Comparison of ENCODE assay signal across 8 cellular contexts in genomic region chr2:239327536-239328305, GRCh38.
DNase-seq lines count a peak whose midpoint lies in the region; ATAC-seq, FAIRE-seq and TF ChIP-seq lines count a peak whose summit lies in the region.

No MANE protein-coding gene starts in this region.

- intact Hi-C loops in A673 (cut with micrococcal nuclease; ENCODE audit: unreplicated experiment): no loop called here

- CTCF ChIA-PET in A673 (lab: Charles Lee): interaction anchor here (0.9 kb wide), 1 partner anchor 60 kb away, joined by 4 read pairs; no protein-coding TSS in a partner anchor

- ATAC-seq in HG02588 (IDR thresholded peaks at IDR 0.05; ENCODE audit: unreplicated experiment): peak; percentile 24
- no peak for ATAC-seq in activated naive CD8-positive, alpha-beta T cell treated with anti-CD3 and anti-CD28 coated beads, Interleukin-2, amount 50 U/mL, for 24 hours
- no peak for ATAC-seq in naive thymus-derived CD8-positive, alpha-beta T cell

- TF ChIP-seq CTCF in A673 (conservative IDR thresholded peaks at IDR 0.05; ENCODE audit: low read depth, low read length): no peak

- H3K4me1 ChIP-seq in A673 (ENCODE audit: insufficient read depth, low read length, poor library complexity, severe bottlenecking): peaks cover 19% of the 10 kb centered on the region

- peaks cover 10% of the 10 kb centered on the region for H3K36me3 Mint-ChIP-seq in activated naive CD8-positive, alpha-beta T cell treated with anti-CD3 and anti-CD28 coated beads, Interleukin-2, amount 50 U/mL, for 24 hours (ENCODE audit: low read depth)
- peaks cover 0 to 2% (median 0%) of the 10 kb centered on the region in 3 donors for H3K36me3 Mint-ChIP-seq in naive thymus-derived CD8-positive, alpha-beta T cell

- POLR2A ChIA-PET in A673 (lab: Charles Lee; ENCODE audit: low non-redundant PET): no interaction called here
- POLR2A ChIA-PET in naive thymus-derived CD8-positive, alpha-beta T cell (lab: Charles Lee): interaction anchor here (0.6 to 3.0 kb wide), 9 partner anchors 10 to 42 kb away, joined by 3 to 11 read pairs (median 5); no protein-coding TSS in a partner anchor

- H3K27ac ChIP-seq in A673 (ENCODE audit: low read depth, low read length, poor library complexity, severe bottlenecking): peak overlapping the region; percentile 70

- H3K9me3 Mint-ChIP-seq in activated naive CD8-positive, alpha-beta T cell treated with anti-CD3 and anti-CD28 coated beads, Interleukin-2, amount 50 U/mL, for 24 hours: no peaks in the 10 kb centered on the region
- H3K9me3 Mint-ChIP-seq in naive thymus-derived CD8-positive, alpha-beta T cell: peaks cover 0 to 4% (median 0%) of the 10 kb centered on the region in 9 donors

- H3K27me3 ChIP-seq in A673 (replicated peaks; ENCODE audit: insufficient read depth, low read depth, low read length, poor library complexity): no peaks in the 10 kb centered on the region

- peak overlapping the region; percentile 35 for H3K27ac Mint-ChIP-seq in activated naive CD8-positive, alpha-beta T cell treated with anti-CD3 and anti-CD28 coated beads, Interleukin-2, amount 50 U/mL, for 24 hours
- peak overlapping the region; percentile 87 to 95 (median 92) for H3K27ac Mint-ChIP-seq in naive thymus-derived CD8-positive, alpha-beta T cell

- H3K9me3 ChIP-seq in A673 (ENCODE audit: low read depth, low read length, poor library complexity, severe bottlenecking): no peaks in the 10 kb centered on the region

- no peak for FAIRE-seq in RCC 7860 (lab: Jason Lieb, UNC)
- no peak for FAIRE-seq in frontal cortex (lab: Jason Lieb, UNC)

- no peaks in the 10 kb centered on the region for H3K36me3 ChIP-seq in A673 (ENCODE audit: insufficient read depth, low read length, poor library complexity, severe bottlenecking)

- H3K27me3 Mint-ChIP-seq in activated naive CD8-positive, alpha-beta T cell treated with anti-CD3 and anti-CD28 coated beads, Interleukin-2, amount 50 U/mL, for 24 hours: no peaks in the 10 kb centered on the region
- no peaks in the 10 kb centered on the region for H3K27me3 Mint-ChIP-seq in naive thymus-derived CD8-positive, alpha-beta T cell

- peak overlapping the region; percentile 14 for H3K4me3 Mint-ChIP-seq in activated naive CD8-positive, alpha-beta T cell treated with anti-CD3 and anti-CD28 coated beads, Interleukin-2, amount 50 U/mL, for 24 hours
- peak overlapping the region; percentile 34 to 76 (median 67) for H3K4me3 Mint-ChIP-seq in naive thymus-derived CD8-positive, alpha-beta T cell

- DNase-seq in A673 (ENCODE audit: low spot score): no peak
- DNase-seq in activated naive CD8-positive, alpha-beta T cell treated with anti-CD3 and anti-CD28 coated beads, Interleukin-2, amount 50 U/mL, for 24 hours: no peak
- peak in 1 of 10 donors; percentile 46 for DNase-seq in naive thymus-derived CD8-positive, alpha-beta T cell
- no peak for DNase-seq in RCC 7860 (ENCODE audit: low spot score)
- no peak for DNase-seq in frontal cortex (ENCODE audit: low spot score in 2 of 2)
- DNase-seq in HUDEP-2 (lab: John Stamatoyannopoulos, UW; ENCODE audit: unreplicated experiment in 76 of 76): no peak
- no peak for DNase-seq in GM19238 (ENCODE audit: insufficient read length, low spot score)

- no TSS peak for BruUV-seq in A673 (replicated peaks; lab: Mats Ljungman, UMichigan)

- peaks cover 63% of the 10 kb centered on the region for H3K4me1 Mint-ChIP-seq in activated naive CD8-positive, alpha-beta T cell treated with anti-CD3 and anti-CD28 coated beads, Interleukin-2, amount 50 U/mL, for 24 hours
- peaks cover 44 to 82% (median 77%) of the 10 kb centered on the region in 4 donors for H3K4me1 Mint-ChIP-seq in naive thymus-derived CD8-positive, alpha-beta T cell

- H3K4me3 ChIP-seq in A673 (ENCODE audit: low read depth, low read length, poor library complexity, severe bottlenecking): no peak overlapping the region
